ENCODE assay signal across 9 cellular contexts in the genomic region with DNA sequence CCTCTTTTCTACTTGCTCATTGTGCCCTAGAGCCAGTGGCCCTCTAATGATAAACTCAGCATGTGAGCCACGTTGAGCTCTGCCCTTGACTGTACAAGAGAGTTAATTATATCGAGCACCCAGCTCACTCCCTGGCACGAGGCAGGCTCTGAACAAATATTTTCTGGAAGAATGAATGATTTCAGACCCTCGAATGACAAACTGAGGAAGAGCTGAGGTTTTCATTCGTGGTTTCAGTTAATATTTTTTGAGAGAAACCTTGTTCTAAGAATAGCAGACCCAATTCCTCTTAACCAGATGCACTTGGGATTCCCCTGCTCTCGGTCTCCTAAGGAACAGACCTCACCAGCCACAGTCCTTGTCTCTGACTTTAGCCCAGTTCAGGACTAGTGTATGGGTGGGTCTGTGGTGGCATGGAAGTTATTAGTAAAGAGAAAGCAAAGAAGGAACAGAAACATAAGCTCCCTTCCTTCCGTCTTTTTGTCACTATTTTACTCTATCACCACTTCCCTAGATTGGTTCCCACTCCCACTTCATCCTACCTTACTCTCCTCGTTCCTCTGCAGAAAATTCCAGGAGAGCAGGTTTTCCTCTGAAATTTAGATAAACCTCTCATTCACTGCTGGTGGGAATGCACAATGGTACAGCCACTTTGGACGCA. TPM values are rescaled to one million over a fixed set of nuclear protein-coding genes. Genes with fewer than 3 reads are reported as not detected.
DNase-seq lines count a peak whose midpoint lies in the region; ATAC-seq and TF ChIP-seq lines count a peak whose summit lies in the region.
"Had no signal": no experiment of that assay in that cellular context is flagged by ENCODE, and none has a peak within 500 bp of the region (broad histone marks: within the 10 kb centered on the region; RNA-seq: fewer than 3 reads in every experiment).

No MANE protein-coding gene starts in this region.

- no peak overlapping the region for H3K27ac ChIP-seq in neuronal stem cell (replicated peaks; ENCODE audit: low read length)
- H3K27ac ChIP-seq: VCaP had no signal

- H2BK12ac ChIP-seq in neuronal stem cell (ENCODE audit: low read length) = no peak overlapping the region

- no peak overlapping the region for H3K18ac ChIP-seq in neuronal stem cell (ENCODE audit: low read length)

- POLR2A ChIA-PET in HEK293T (lab: Yijun Ruan, JAX) = no interaction called here

- H3K23ac ChIP-seq in neuronal stem cell (ENCODE audit: low read depth, low read length, poor library complexity) = no peak overlapping the region

- no peaks in the 10 kb centered on the region for H3K4me1 ChIP-seq in neuronal stem cell (ENCODE audit: control insufficient read depth in 2 of 2, insufficient read depth in 1 of 2, low read depth in 1 of 2, low read length in 2 of 2)

- H3K36me3 ChIP-seq in neuronal stem cell (replicated peaks in 1 of 2; ENCODE audit: control insufficient read depth in 2 of 2, insufficient read depth in 2 of 2, low read length in 2 of 2) (no peaks in the 10 kb centered on the region), MG63 (no peaks in the 10 kb centered on the region)

- WGBS in neuronal stem cell (ENCODE audit: extremely low coverage in 2 of 2, insufficient read length in 2 of 2, insufficient replicate concordance in 1 of 2), 2 donors = no CpG with 5 or more reads among the region's 9 CpGs

- peak; percentile 56 for ATAC-seq in GM19035 (IDR thresholded peaks at IDR 0.05; ENCODE audit: unreplicated experiment)
- ATAC-seq in HG02642 (IDR thresholded peaks at IDR 0.05; ENCODE audit: poor library complexity, unreplicated experiment) = peak; percentile 91

- no peak overlapping the region for H4K8ac ChIP-seq in neuronal stem cell (ENCODE audit: low read depth, low read length)

- H3K79me1 ChIP-seq in neuronal stem cell (ENCODE audit: low read depth, low read length) = no peaks in the 10 kb centered on the region

- no peak overlapping the region for H2BK15ac ChIP-seq in neuronal stem cell (ENCODE audit: low read length)

- no peak overlapping the region for H3K14ac ChIP-seq in neuronal stem cell (ENCODE audit: low read length)

- CTCF ChIA-PET in HEK293T (lab: Yijun Ruan, JAX) = no interaction called here

- no peak overlapping the region for H4K91ac ChIP-seq in neuronal stem cell (ENCODE audit: low read depth, low read length, poor library complexity)

- H3K27me3 ChIP-seq in neuronal stem cell (ENCODE audit: control insufficient read depth in 3 of 3, insufficient read depth in 3 of 3, low read depth in 1 of 3, low read length in 3 of 3) (no peaks in the 10 kb centered on the region), MG63 (no peaks in the 10 kb centered on the region)

- no peak overlapping the region for H2BK120ac ChIP-seq in neuronal stem cell (ENCODE audit: low read depth, low read length)

- DNase-seq in NOMO-1 treated with DMSO at 0.1 percent for 48 hours (lab: John Stamatoyannopoulos, UW; ENCODE audit: unreplicated experiment) = peak; percentile 74
- peak; percentile 50 for DNase-seq in pons (ENCODE audit: low spot score)
- no peak for DNase-seq in neuronal stem cell (ENCODE audit: low spot score)
- DNase-seq in HEK293T (ENCODE audit: extremely low spot score) = no peak
- DNase-seq in MG63 = no peak
- DNase-seq: NCI-H2171 treated with DMSO at 0.1 percent for 48 hours had no signal

- no peak overlapping the region for H3K4me3 ChIP-seq in neuronal stem cell (ENCODE audit: low read length in 2 of 2)
- no peak overlapping the region for H3K4me3 ChIP-seq in MG63

- H3K4me2 ChIP-seq in neuronal stem cell (ENCODE audit: insufficient read depth, low read length, poor library complexity, severe bottlenecking) = no peak overlapping the region

- H2AFZ ChIP-seq in neuronal stem cell (ENCODE audit: low read length) = no peak overlapping the region

- no peak overlapping the region for H2AK5ac ChIP-seq in neuronal stem cell (ENCODE audit: low read depth, low read length)

- H3K9me3 ChIP-seq in neuronal stem cell (replicated peaks in 1 of 2; ENCODE audit: control insufficient read depth in 2 of 2, insufficient read depth in 1 of 2, low read depth in 1 of 2, low read length in 2 of 2) (peaks cover 0 to 2% of the 10 kb centered on the region in 2 donors), MG63 (peaks cover 3% of the 10 kb centered on the region)

- no peak overlapping the region for H3K4ac ChIP-seq in neuronal stem cell (ENCODE audit: low read length)

- no peak overlapping the region for H2BK5ac ChIP-seq in neuronal stem cell (ENCODE audit: low read length)

- H3K9ac ChIP-seq in neuronal stem cell (ENCODE audit: low read depth, low read length, poor library complexity) = no peak overlapping the region

TF ChIP-seq in HEK293T, 16 proteins besides CTCF, POLR2A, EP300 and RAD21:
- TF ChIP-seq L3MBTL2 (conservative IDR thresholded peaks at IDR 0.05) (no peak), LEF1 (IDR thresholded peaks at IDR 0.05; ENCODE audit: borderline replicate concordance) (no peak), TARDBP (IDR thresholded peaks at IDR 0.05) (no peak), FOXA1 (IDR thresholded peaks at IDR 0.05) (no peak), FOXK2 (IDR thresholded peaks at IDR 0.05) (no peak), NFRKB (IDR thresholded peaks at IDR 0.05) (no peak), ELF4 (IDR thresholded peaks at IDR 0.05) (no peak), CTBP1 (IDR thresholded peaks at IDR 0.05; ENCODE audit: borderline replicate concordance) (no peak), ZNF384 (IDR thresholded peaks at IDR 0.05) (no peak), FOXM1 (IDR thresholded peaks at IDR 0.05; ENCODE audit: borderline replicate concordance) (no peak), SUZ12 (IDR thresholded peaks at IDR 0.05) (no peak), ARNT (IDR thresholded peaks at IDR 0.05) (no peak), SP1 (IDR thresholded peaks at IDR 0.05) (no peak), BHLHE40 (IDR thresholded peaks at IDR 0.05; ENCODE audit: borderline replicate concordance) (no peak), HDGF (IDR thresholded peaks at IDR 0.05; ENCODE audit: borderline replicate concordance) (no peak)
- TF ChIP-seq, protein P1, sequence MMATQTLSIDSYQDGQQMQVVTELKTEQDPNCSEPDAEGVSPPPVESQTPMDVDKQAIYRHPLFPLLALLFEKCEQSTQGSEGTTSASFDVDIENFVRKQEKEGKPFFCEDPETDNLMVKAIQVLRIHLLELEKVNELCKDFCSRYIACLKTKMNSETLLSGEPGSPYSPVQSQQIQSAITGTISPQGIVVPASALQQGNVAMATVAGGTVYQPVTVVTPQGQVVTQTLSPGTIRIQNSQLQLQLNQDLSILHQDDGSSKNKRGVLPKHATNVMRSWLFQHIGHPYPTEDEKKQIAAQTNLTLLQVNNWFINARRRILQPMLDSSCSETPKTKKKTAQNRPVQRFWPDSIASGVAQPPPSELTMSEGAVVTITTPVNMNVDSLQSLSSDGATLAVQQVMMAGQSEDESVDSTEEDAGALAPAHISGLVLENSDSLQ (IDR thresholded peaks at IDR 0.05) = no peak

RNA-seq across cellular contexts. Expression of a gene that starts 22.1 kb away (rescaled TPM):
- polyA plus RNA-seq in neuronal stem cell (2013, experiment 1 of 2) = 10.6 TPM
- polyA plus RNA-seq in neuronal stem cell (2013, experiment 2 of 2) = 9.7 TPM
- total RNA-seq in MG63 (2014; rRNA removed; shearing (Covaris generic); ENCODE audit: low replicate concordance) = 0.91 and 1.8 TPM in 2 replicates

Comparison
In these comparisons a context has a peak if more than half of its experiments do, and no peak if none do; other contexts are left out.
1. DNase-seq: peak in NOMO-1 treated with DMSO at 0.1 percent for 48 hours (single experiment) and pons (single experiment); none in neuronal stem cell (single experiment), HEK293T (single experiment) and MG63 (single experiment).